In the genomic region with DNA sequence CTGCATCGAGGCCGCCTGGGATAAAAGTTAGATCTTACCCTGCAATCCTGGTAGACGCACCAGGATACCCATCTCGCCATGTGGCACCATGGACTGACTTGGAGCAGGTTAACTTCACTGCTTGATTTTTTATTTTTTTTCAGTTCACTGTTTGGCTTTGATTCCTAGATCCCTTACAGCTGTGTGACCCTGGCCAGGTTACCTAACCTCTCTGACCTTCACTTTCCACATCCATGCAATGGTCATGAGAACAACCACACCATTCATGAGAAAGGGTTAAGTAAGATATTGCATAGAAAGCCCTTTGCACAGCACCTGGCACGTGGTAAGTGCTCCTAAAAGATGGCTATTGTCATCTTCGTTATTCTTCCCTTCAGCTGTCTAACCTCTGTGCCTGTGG, we compare ENCODE assay signal across 15 cellular contexts.
"Had no signal": no experiment of that assay in that cellular context is flagged by ENCODE, and none has a peak within 500 bp of the region (broad histone marks: within the 10 kb centered on the region; RNA-seq: fewer than 3 reads in every experiment).

No MANE protein-coding gene starts in this region.

- H3K9me3 ChIP-seq: lower lobe of right lung, neutrophil, pancreas, suprapubic skin, transverse colon, vagina had no signal

- H3K4me1 ChIP-seq: pancreas, transverse colon, vagina had no signal

- H3K36me3 Mint-ChIP-seq: natural killer cell had no signal

- H3K27ac Mint-ChIP-seq: natural killer cell; stimulated activated naive B cell treated with anti-CD40 and anti-IgM and Interleukin-4, amounts not matched to agents 10 μg/mL and 1 μg/mL and 100 μg/mL, for 72 hours; stimulated activated naive CD8-positive, alpha-beta T cell treated with anti-CD3 and anti-CD28 coated beads, Interleukin-15, Interleukin-2, amounts not matched to agents 100 ng/mL and 50 ng/mL, for 24 hours had no signal

- DNase-seq: effector CD4-positive, alpha-beta T cell; left ventricle myocardium superior; lower lobe of right lung; natural killer cell; pancreas; small intestine; stimulated activated CD4-positive, alpha-beta T cell treated with anti-CD3 and anti-CD28 coated beads, Interleukin-15, amount 100 ng/mL, for 24 hours; stimulated activated CD4-positive, alpha-beta T cell treated with anti-CD3 and anti-CD28 coated beads, Interleukin-2, amount 100 ng/mL, for 48 hours; stimulated activated naive B cell treated with anti-CD40 and anti-IgM and Interleukin-4, amounts not matched to agents 10 μg/mL and 1 μg/mL and 100 μg/mL, for 72 hours; transverse colon had no signal

- ATAC-seq: left ventricle myocardium superior; natural killer cell; pancreas; stimulated activated naive B cell treated with anti-CD40 and anti-IgM and Interleukin-4, amounts not matched to agents 10 μg/mL and 1 μg/mL and 100 μg/mL, for 72 hours had no signal

- H3K36me3 ChIP-seq: lower lobe of right lung, neutrophil, pancreas, suprapubic skin, transverse colon, vagina had no signal

- H3K4me1 Mint-ChIP-seq: stimulated activated naive B cell treated with anti-CD40 and anti-IgM and Interleukin-4, amounts not matched to agents 10 μg/mL and 1 μg/mL and 100 μg/mL, for 72 hours had no signal

- H3K27ac ChIP-seq: lower lobe of right lung, neutrophil, pancreas, suprapubic skin, transverse colon, vagina had no signal

- H3K27me3 Mint-ChIP-seq: stimulated activated naive B cell treated with anti-CD40 and anti-IgM and Interleukin-4, amounts not matched to agents 10 μg/mL and 1 μg/mL and 100 μg/mL, for 72 hours; stimulated activated naive CD8-positive, alpha-beta T cell treated with anti-CD3 and anti-CD28 coated beads, Interleukin-15, Interleukin-2, amounts not matched to agents 100 ng/mL and 50 ng/mL, for 24 hours had no signal

- H3K4me3 ChIP-seq: dorsolateral prefrontal cortex, lower lobe of right lung, pancreas, suprapubic skin, transverse colon, vagina had no signal

- H3K4me3 Mint-ChIP-seq: natural killer cell; stimulated activated naive B cell treated with anti-CD40 and anti-IgM and Interleukin-4, amounts not matched to agents 10 μg/mL and 1 μg/mL and 100 μg/mL, for 72 hours; stimulated activated naive CD8-positive, alpha-beta T cell treated with anti-CD3 and anti-CD28 coated beads, Interleukin-15, Interleukin-2, amounts not matched to agents 100 ng/mL and 50 ng/mL, for 24 hours had no signal
